1 cellular context compared by ENCODE assay signal in genomic region chr6:6695711-6696048, GRCh38.
TF ChIP-seq lines count a peak whose summit lies in the region.

No MANE protein-coding gene starts in this region.

TF ChIP-seq in WTC11, 78 proteins besides CTCF, POLR2A, EP300 and RAD21 (continued from another document):
- TF ChIP-seq, protein P1, sequence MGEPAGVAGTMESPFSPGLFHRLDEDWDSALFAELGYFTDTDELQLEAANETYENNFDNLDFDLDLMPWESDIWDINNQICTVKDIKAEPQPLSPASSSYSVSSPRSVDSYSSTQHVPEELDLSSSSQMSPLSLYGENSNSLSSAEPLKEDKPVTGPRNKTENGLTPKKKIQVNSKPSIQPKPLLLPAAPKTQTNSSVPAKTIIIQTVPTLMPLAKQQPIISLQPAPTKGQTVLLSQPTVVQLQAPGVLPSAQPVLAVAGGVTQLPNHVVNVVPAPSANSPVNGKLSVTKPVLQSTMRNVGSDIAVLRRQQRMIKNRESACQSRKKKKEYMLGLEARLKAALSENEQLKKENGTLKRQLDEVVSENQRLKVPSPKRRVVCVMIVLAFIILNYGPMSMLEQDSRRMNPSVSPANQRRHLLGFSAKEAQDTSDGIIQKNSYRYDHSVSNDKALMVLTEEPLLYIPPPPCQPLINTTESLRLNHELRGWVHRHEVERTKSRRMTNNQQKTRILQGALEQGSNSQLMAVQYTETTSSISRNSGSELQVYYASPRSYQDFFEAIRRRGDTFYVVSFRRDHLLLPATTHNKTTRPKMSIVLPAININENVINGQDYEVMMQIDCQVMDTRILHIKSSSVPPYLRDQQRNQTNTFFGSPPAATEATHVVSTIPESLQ (CRISPR knock-in tag; IDR thresholded peaks at IDR 0.05): no peak
- no peak for TF ChIP-seq FOXJ3 (CRISPR knock-in tag; IDR thresholded peaks at IDR 0.05; ENCODE audit: borderline replicate concordance)
